Comparison of ENCODE assay signal across 8 cellular contexts in the genomic region with DNA sequence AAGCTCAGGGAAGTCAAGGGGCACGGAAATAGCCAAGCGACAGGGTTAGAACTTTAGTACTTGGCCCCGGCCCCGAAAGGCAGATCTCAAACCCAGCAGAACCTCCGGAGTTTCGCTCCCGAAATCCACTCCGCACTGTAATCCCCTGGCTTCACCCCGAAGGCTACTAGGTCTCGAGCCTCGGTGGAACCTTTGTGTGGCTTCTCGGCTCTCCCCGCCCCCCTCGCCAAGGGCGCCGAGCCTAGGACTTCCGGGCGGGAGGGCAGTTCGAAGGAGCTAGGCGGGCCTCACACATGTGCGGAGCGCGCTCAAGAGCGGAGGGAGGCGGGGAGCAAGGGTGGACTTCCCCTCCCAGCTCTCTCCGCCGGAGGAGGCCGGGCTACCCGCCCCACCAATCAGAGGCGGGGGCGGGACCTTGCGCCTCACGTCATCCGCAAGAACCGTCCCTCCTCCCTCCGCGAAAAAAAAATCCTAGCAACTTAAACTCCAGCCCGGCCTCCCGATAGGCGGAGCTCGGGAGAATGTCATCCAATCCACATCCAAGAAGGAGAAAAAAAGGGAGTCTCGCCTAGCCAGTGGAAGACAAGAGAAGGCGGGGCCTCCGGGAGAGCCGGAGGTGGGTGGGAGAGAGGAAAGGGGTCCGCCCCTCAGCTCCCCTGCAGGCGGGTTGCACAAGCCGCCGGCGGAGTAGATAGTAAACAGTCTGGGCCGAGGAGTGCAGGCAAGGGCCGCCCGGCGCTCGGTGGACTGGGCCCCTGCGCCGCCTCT. TPM values are rescaled to one million over a fixed set of nuclear protein-coding genes. Genes with fewer than 3 reads are reported as not detected.
DNase-seq lines count a peak whose midpoint lies in the region; ATAC-seq and TF ChIP-seq lines count a peak whose summit lies in the region.

No MANE protein-coding gene starts in this region.

- peaks cover 53% of the 10 kb centered on the region for H3F3A ChIP-seq in PC-9 (ENCODE audit: insufficient read depth, low read depth)

- no peaks in the 10 kb centered on the region for H3K36me3 ChIP-seq in PC-9 (ENCODE audit: low read depth)

- POLR2A ChIA-PET in PC-9 (lab: Charles Lee; ENCODE audit: unreplicated experiment) = interaction anchor here (0.6 to 1.4 kb wide), 9 partner anchors 83 to 354 kb away, joined by 3 to 6 read pairs (median 4); partner anchors contain the start of genes IMP3, MAN2C1 and SNUPN

- H3K27me3 Mint-ChIP-seq in activated T-cell treated with anti-CD3 and anti-CD28 coated beads, Interleukin-2, amount 50 U/mL, for 4 hours (ENCODE audit: low read depth) = no peaks in the 10 kb centered on the region

- H3K9me3 Mint-ChIP-seq in activated T-cell treated with anti-CD3 and anti-CD28 coated beads, Interleukin-2, amount 50 U/mL, for 4 hours = no peaks in the 10 kb centered on the region

- no peaks in the 10 kb centered on the region for H3K9me2 ChIP-seq in PC-9 (ENCODE audit: insufficient read depth)

- peak overlapping the region; percentile 84 for H3K27ac ChIP-seq in PC-9

- peak overlapping the region; percentile 76 for H2AFZ ChIP-seq in PC-9

- in situ Hi-C loops in KBM-7 (cut with MboI; ENCODE audit: low pct_unique_long_range_greater_than_20kb, low sequenced_read_pairs) = no loop called here

- H3K9me3 ChIP-seq in PC-9 (ENCODE audit: insufficient read depth, low read depth) = no peaks in the 10 kb centered on the region

- peak; percentile 85 for TF ChIP-seq POLR2A in erythroblast (IDR thresholded peaks at IDR 0.05; ENCODE audit: low read length)

- DNase-seq in DMS53 treated with DMSO at 0.1 percent for 48 hours (lab: John Stamatoyannopoulos, UW; ENCODE audit: unreplicated experiment) (peak; percentile 94), KBM-7 (peak; percentile 100), PC-9 (peak; percentile 98), erythroblast (lab: John Stamatoyannopoulos, UW) (peak; percentile 100), mucosa of gallbladder (ENCODE audit: low spot score) (peak; percentile 99)
- peak; percentile 94 for DNase-seq in activated T-cell treated with anti-CD3 and anti-CD28 coated beads, Interleukin-2, amount 50 U/mL, for 4 hours
- DNase-seq in stimulated activated CD8-positive, alpha-beta memory T cell treated with anti-CD3 and anti-CD28 coated beads, Interleukin-4, amount 100 ng/mL, for 24 hours (ENCODE audit: low read depth) = peak; percentile 92

- peaks cover 2% of the 10 kb centered on the region for H3K36me3 Mint-ChIP-seq in activated T-cell treated with anti-CD3 and anti-CD28 coated beads, Interleukin-2, amount 50 U/mL, for 4 hours (ENCODE audit: insufficient read depth)

- intact Hi-C loops in PC-9 (cut with micrococcal nuclease; ENCODE audit: unreplicated experiment) = loop anchor here (2.0 to 5.0 kb wide), 3 partner anchors 87 to 213 kb away; partner anchors contain the start of genes IMP3 and MAN2C1

- peak overlapping the region; percentile 93 for H3K4me3 Mint-ChIP-seq in activated T-cell treated with anti-CD3 and anti-CD28 coated beads, Interleukin-2, amount 50 U/mL, for 4 hours

- CTCF ChIA-PET in PC-9 (lab: Charles Lee) = interaction anchor here (0.6 to 1.2 kb wide), 3 partner anchors 86 to 193 kb away, joined by 3 to 6 read pairs (median 4); partner anchors contain the start of gene MAN2C1

- H3K79me2 ChIP-seq in PC-9 (ENCODE audit: low read depth) = peaks cover 26% of the 10 kb centered on the region

- peaks cover 17% of the 10 kb centered on the region for H4K20me1 ChIP-seq in PC-9 (ENCODE audit: insufficient read depth)

- no TSS peak for BruUV-seq in PC-9 (replicated peaks; lab: Mats Ljungman, UMichigan)

- peak; percentile 30 for ATAC-seq in GM21717 (IDR thresholded peaks at IDR 0.05; ENCODE audit: unreplicated experiment)
- peak; percentile 38 for ATAC-seq in activated T-cell treated with anti-CD3 and anti-CD28 coated beads, Interleukin-2, amount 50 U/mL, for 4 hours

- H3K4me2 ChIP-seq in PC-9 = peak overlapping the region; percentile 95

- no peaks in the 10 kb centered on the region for H3K27me3 ChIP-seq in PC-9 (ENCODE audit: insufficient read depth, low read depth)

- peaks cover 21% of the 10 kb centered on the region for H3K4me1 ChIP-seq in PC-9 (replicated peaks; ENCODE audit: insufficient read depth)

- peaks cover 35% of the 10 kb centered on the region for H3K4me1 Mint-ChIP-seq in activated T-cell treated with anti-CD3 and anti-CD28 coated beads, Interleukin-2, amount 50 U/mL, for 4 hours (ENCODE audit: low read depth)

- TF ChIP-seq CTCF in PC-9 (conservative IDR thresholded peaks at IDR 0.05) = no peak

- peak overlapping the region; percentile 82 for H3K4me3 ChIP-seq in PC-9

RNA-seq across cellular contexts. Expression of gene SIN3A, which starts 2.4 kb away (rescaled TPM):
- 87.0 and 91.8 TPM in 2 replicates for total RNA-seq in PC-9 (2021)
- total RNA-seq in activated T-cell treated with anti-CD3 and anti-CD28 coated beads, Interleukin-2, amount 50 U/mL, for 4 hours = 10 to 100 TPM; 77.8 to 79.2 (median 78.8) TPM
- 65.5 TPM for total RNA-seq in mucosa of gallbladder

Comparison
In these comparisons a context has a peak if more than half of its experiments do, and no peak if none do; other contexts are left out.
1. Peak in every context shown above with its lines: DNase-seq, ATAC-seq, H3K4me3 ChIP-seq and H3K27ac ChIP-seq.